Comparison of ENCODE assay signal across 1 cellular context in genomic region chr11:2931416-2931746, GRCh38.
TF ChIP-seq lines count a peak whose summit lies in the region.

No MANE protein-coding gene starts in this region.

TF ChIP-seq in HEK293, 187 proteins besides CTCF, POLR2A, EP300 and RAD21:
- TF ChIP-seq ZBTB8A (tag by site-specific recombination; IDR thresholded peaks at IDR 0.05) = peak; percentile 48
- TF ChIP-seq ZSCAN23 (tag by site-specific recombination; IDR thresholded peaks at IDR 0.05) = no peak
